ENCODE assay signal across 6 cellular contexts in the genomic region with DNA sequence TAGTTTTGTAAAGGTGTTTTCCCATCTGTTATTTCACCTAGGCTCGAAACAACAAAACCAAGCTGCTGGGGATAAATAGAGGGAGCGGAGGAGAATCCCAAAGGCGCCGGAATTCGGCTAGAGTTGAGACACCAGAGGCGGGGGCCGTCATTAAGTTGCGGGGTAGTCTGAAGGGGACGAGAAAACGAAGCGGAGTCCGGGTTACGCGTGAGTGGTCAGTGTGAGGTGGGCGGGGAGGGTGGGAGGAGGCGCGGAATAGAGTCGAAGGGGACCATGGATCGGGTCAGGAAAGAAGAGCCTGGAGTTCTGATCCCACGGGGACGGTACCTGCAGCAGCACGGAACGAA. TPM values are rescaled to one million over a fixed set of nuclear protein-coding genes. Genes with fewer than 3 reads are reported as not detected.
A peak's percentile ranks its signal among the peaks of the same experiment; 100 is the strongest.
DNase-seq lines count a peak whose midpoint lies in the region; ATAC-seq, FAIRE-seq and TF ChIP-seq lines count a peak whose summit lies in the region.

No MANE protein-coding gene starts in this region.

- ATAC-seq in HG03354 (IDR thresholded peaks at IDR 0.05; ENCODE audit: poor library complexity, severe bottlenecking, unreplicated experiment) = peak; percentile 2
- no peak for ATAC-seq in HG03378 (IDR thresholded peaks at IDR 0.05; ENCODE audit: unreplicated experiment)

- peaks cover 22% of the 10 kb centered on the region for H3K79me2 ChIP-seq in endothelial cell of umbilical vein (ENCODE audit: control insufficient read depth, insufficient read depth, low read length)

- H3K9ac ChIP-seq in BLaER1 treated with 17β-estradiol and CSF1 and Interleukin-3, amounts not matched to agents 10 nM and 100 nM = peak overlapping the region; percentile 83 to 95 (median 91)
- peak overlapping the region; percentile 91 for H3K9ac ChIP-seq in endothelial cell of umbilical vein (replicated peaks; ENCODE audit: extremely low read depth, insufficient read depth, low read length)

- DNase-seq in endothelial cell of umbilical vein (ENCODE audit: low read depth, low spot score) = no peak
- DNase-seq in small intestine = no peak
- DNase-seq in T-helper 9 cell = no peak

- dilution Hi-C loops in endothelial cell of umbilical vein (cut with MboI; ENCODE audit: extremely low pct_ligation_motif_present, low sequenced_read_pairs) = no loop called here

- peaks cover 23 to 35% (median 27%) of the 10 kb centered on the region in 10 experiments for H3K4me1 ChIP-seq in BLaER1 treated with 17β-estradiol and CSF1 and Interleukin-3, amounts not matched to agents 10 nM and 100 nM
- H3K4me1 ChIP-seq in endothelial cell of umbilical vein (ENCODE audit: control insufficient read depth, extremely low read depth, insufficient read depth, low read length) (peaks cover 12% of the 10 kb centered on the region), small intestine (ENCODE audit: control insufficient read depth in 2 of 2, insufficient read depth in 1 of 2, low read depth in 1 of 2, low read length in 1 of 2) (no peaks in the 10 kb centered on the region)

- H3K4me3 ChIP-seq in BLaER1 treated with 17β-estradiol and CSF1 and Interleukin-3, amounts not matched to agents 10 nM and 100 nM = peak overlapping the region; percentile 72 to 96 (median 87)
- H3K4me3 ChIP-seq in endothelial cell of umbilical vein (replicated peaks in 1 of 3; ENCODE audit: insufficient read depth in 1 of 3, low read depth in 1 of 3, low read length in 3 of 3) (peak overlapping the region; percentile 81 to 92 (median 87)), small intestine (ENCODE audit: low read depth in 1 of 2, low read length in 2 of 2) (peak overlapping the region; percentile 69 to 87)

- WGBS in small intestine, 3 donors = 0 to 1% (median 1%) methylated on average over 23 of the region's 23 CpGs

- peaks cover 0 to 46% (median 18%) of the 10 kb centered on the region in 11 experiments; a peak in 16 of 22 replicates for H4K20me1 ChIP-seq in BLaER1 treated with 17β-estradiol and CSF1 and Interleukin-3, amounts not matched to agents 10 nM and 100 nM
- no peaks in the 10 kb centered on the region for H4K20me1 ChIP-seq in endothelial cell of umbilical vein (replicated peaks; ENCODE audit: control insufficient read depth, extremely low read depth, insufficient read depth, low read length)

- peaks cover 55 to 71% (median 64%) of the 10 kb centered on the region in 11 experiments for H3K36me3 ChIP-seq in BLaER1 treated with 17β-estradiol and CSF1 and Interleukin-3, amounts not matched to agents 10 nM and 100 nM
- peaks cover 31 to 35% of the 10 kb centered on the region in 2 experiments for H3K36me3 ChIP-seq in endothelial cell of umbilical vein (ENCODE audit: control insufficient read depth in 2 of 2, extremely low read depth in 1 of 2, insufficient read depth in 2 of 2, low read length in 2 of 2)
- peaks cover 12 to 26% of the 10 kb centered on the region in 2 donors for H3K36me3 ChIP-seq in small intestine (ENCODE audit: control insufficient read depth in 2 of 2, insufficient read depth in 2 of 2, low read length in 2 of 2)

- no peaks in the 10 kb centered on the region for H3K27me3 ChIP-seq in BLaER1 treated with 17β-estradiol and CSF1 and Interleukin-3, amounts not matched to agents 10 nM and 100 nM
- H3K27me3 ChIP-seq in endothelial cell of umbilical vein (ENCODE audit: control insufficient read depth in 2 of 2, insufficient read depth in 2 of 2, low read length in 2 of 2) = no peaks in the 10 kb centered on the region
- no peaks in the 10 kb centered on the region for H3K27me3 ChIP-seq in small intestine (ENCODE audit: control insufficient read depth in 2 of 2, insufficient read depth in 2 of 2, low read length in 2 of 2)

- TF ChIP-seq POLR2A in endothelial cell of umbilical vein (IDR thresholded peaks at IDR 0.05; ENCODE audit: low read depth, low read length) = no peak

- no peaks in the 10 kb centered on the region for H3K9me3 ChIP-seq in BLaER1 treated with 17β-estradiol and CSF1 and Interleukin-3, amounts not matched to agents 10 nM and 100 nM (replicated peaks in 1 of 11)
- no peaks in the 10 kb centered on the region for H3K9me3 ChIP-seq in endothelial cell of umbilical vein (replicated peaks; ENCODE audit: control insufficient read depth, insufficient read depth, low read length)
- no peaks in the 10 kb centered on the region for H3K9me3 ChIP-seq in small intestine (ENCODE audit: control insufficient read depth, low read depth)

- TF ChIP-seq CTCF in endothelial cell of umbilical vein (IDR thresholded peaks at IDR 0.05; ENCODE audit: extremely low read depth in 1 of 2, insufficient read depth in 1 of 2, low read depth in 1 of 2, low read length in 2 of 2) = no peak

- POLR2A ChIA-PET in endothelial cell of umbilical vein (lab: Charles Lee) = interaction anchor here (0.9 kb wide), 1 partner anchor 36 kb away, joined by 4 read pairs; the partner anchor contains the start of gene DCPS

- H3K9me1 ChIP-seq in endothelial cell of umbilical vein (replicated peaks; ENCODE audit: control insufficient read depth, extremely low read depth, insufficient read depth, low read length) = no peaks in the 10 kb centered on the region

- peak overlapping the region; percentile 68 for H2AFZ ChIP-seq in endothelial cell of umbilical vein (ENCODE audit: low read depth, low read length)

- H3K4me2 ChIP-seq in BLaER1 treated with 17β-estradiol and CSF1 and Interleukin-3, amounts not matched to agents 10 nM and 100 nM = peak overlapping the region; percentile 89 to 99 (median 97)
- H3K4me2 ChIP-seq in endothelial cell of umbilical vein (ENCODE audit: insufficient read depth, low read length) = peak overlapping the region; percentile 95

- intact Hi-C loops in endothelial cell of umbilical vein (cut with micrococcal nuclease) = loop anchor here (1.0 to 10.0 kb wide), 3 partner anchors 36 to 344 kb away; partner anchors contain the start of genes CDON and DCPS

- BruUV-seq in endothelial cell of umbilical vein (replicated peaks; lab: Mats Ljungman, UMichigan) = no TSS peak

- no peak for FAIRE-seq in endothelial cell of umbilical vein (lab: Jason Lieb, UNC)
- FAIRE-seq in small intestine (lab: Jason Lieb, UNC) = no peak

- peak overlapping the region; percentile 70 to 94 (median 91) for H3K27ac ChIP-seq in BLaER1 treated with 17β-estradiol and CSF1 and Interleukin-3, amounts not matched to agents 10 nM and 100 nM
- peak overlapping the region; percentile 82 for H3K27ac ChIP-seq in endothelial cell of umbilical vein (ENCODE audit: insufficient read depth, low read depth, low read length)
- peak overlapping the region; percentile 77 to 98 for H3K27ac ChIP-seq in small intestine (ENCODE audit: low read depth in 1 of 2, low read length in 1 of 2)

- CTCF ChIA-PET in endothelial cell of umbilical vein (lab: Charles Lee) = interaction anchor here (0.7 to 1.4 kb wide), 3 partner anchors 37 to 212 kb away, joined by 3 to 4 read pairs (median 4); no protein-coding TSS in a partner anchor

RNA-seq across cellular contexts. Expression of gene SRPRA, which starts 0.4 kb away (rescaled TPM):
- total RNA-seq in endothelial cell of umbilical vein = 104 and 106 TPM in 2 replicates
- polyA plus RNA-seq in endothelial cell of umbilical vein = 116 TPM in 2 replicates
- polyA plus RNA-seq in endothelial cell of umbilical vein (2011; cell fraction: cytosol; rRNA removed) = 88.1 and 97.4 TPM in 2 replicates
- 213 and 215 TPM in 2 replicates for polyA plus RNA-seq in endothelial cell of umbilical vein (2011; cell fraction: nucleus; rRNA removed)
- polyA plus RNA-seq in endothelial cell of umbilical vein (2012) = 103 and 108 TPM in 2 replicates
- 136 and 158 TPM in 2 replicates for polyA minus RNA-seq in endothelial cell of umbilical vein
- 36.8 TPM for polyA minus RNA-seq in endothelial cell of umbilical vein (2011; cell fraction: cytosol; rRNA and poly(A)+ RNA removed)
- polyA minus RNA-seq in endothelial cell of umbilical vein (2011; cell fraction: nucleus; rRNA and poly(A)+ RNA removed) = 84.8 and 95.7 TPM in 2 replicates
- polyA plus RNA-seq in small intestine = 10 to 100 TPM; 20.0 to 48.8 (median 22.8) TPM

RNA-seq across cellular contexts. Expression of gene FOXRED1, which starts 0.6 kb away (rescaled TPM):
- 31.0 and 33.5 TPM in 2 replicates for total RNA-seq in endothelial cell of umbilical vein
- polyA plus RNA-seq in endothelial cell of umbilical vein = 32.4 and 33.4 TPM in 2 replicates
- 20.6 and 20.8 TPM in 2 replicates for polyA plus RNA-seq in endothelial cell of umbilical vein (2011; cell fraction: cytosol; rRNA removed)
- 49.7 and 51.3 TPM in 2 replicates for polyA plus RNA-seq in endothelial cell of umbilical vein (2011; cell fraction: nucleus; rRNA removed)
- 17.4 and 18.1 TPM in 2 replicates for polyA plus RNA-seq in endothelial cell of umbilical vein (2012)
- 21.5 and 29.3 TPM in 2 replicates for polyA minus RNA-seq in endothelial cell of umbilical vein
- polyA minus RNA-seq in endothelial cell of umbilical vein (2011; cell fraction: cytosol; rRNA and poly(A)+ RNA removed) = 16.2 TPM
- polyA minus RNA-seq in endothelial cell of umbilical vein (2011; cell fraction: nucleus; rRNA and poly(A)+ RNA removed) = 18.3 and 19.4 TPM in 2 replicates
- 10 to 100 TPM; 13.8 to 34.2 (median 21.0) TPM for polyA plus RNA-seq in small intestine

RNA-seq across cellular contexts. Expression of gene TIRAP, which starts 14.6 kb away (rescaled TPM):
- total RNA-seq in endothelial cell of umbilical vein = 8.7 and 11.0 TPM in 2 replicates
- polyA plus RNA-seq in endothelial cell of umbilical vein = 9.3 and 9.6 TPM in 2 replicates
- 6.6 and 7.1 TPM in 2 replicates for polyA plus RNA-seq in endothelial cell of umbilical vein (2011; cell fraction: cytosol; rRNA removed)
- polyA plus RNA-seq in endothelial cell of umbilical vein (2011; cell fraction: nucleus; rRNA removed) = 7.1 TPM in 2 replicates
- polyA plus RNA-seq in endothelial cell of umbilical vein (2012) = 4.5 and 5.3 TPM in 2 replicates
- polyA minus RNA-seq in endothelial cell of umbilical vein = 7.7 and 10.6 TPM in 2 replicates
- polyA minus RNA-seq in endothelial cell of umbilical vein (2011; cell fraction: cytosol; rRNA and poly(A)+ RNA removed) = 5.8 TPM
- polyA minus RNA-seq in endothelial cell of umbilical vein (2011; cell fraction: nucleus; rRNA and poly(A)+ RNA removed) = 4.5 and 4.6 TPM in 2 replicates
- 10 to 100 TPM in 1 of 3 donors, 1 to 10 TPM in 2; 6.2 to 12.1 (median 8.6) TPM for polyA plus RNA-seq in small intestine

RNA-seq across cellular contexts. Expression of gene DCPS, which starts 35.5 kb away (rescaled TPM):
- 19.6 and 21.8 TPM in 2 replicates for total RNA-seq in endothelial cell of umbilical vein
- polyA plus RNA-seq in endothelial cell of umbilical vein (34.2 and 36.0 TPM in 2 replicates), small intestine (10 to 100 TPM; 13.6 to 23.3 (median 19.2) TPM)
- polyA plus RNA-seq in endothelial cell of umbilical vein (2011; cell fraction: cytosol; rRNA removed) = 30.7 and 37.0 TPM in 2 replicates
- 13.5 and 15.9 TPM in 2 replicates for polyA plus RNA-seq in endothelial cell of umbilical vein (2011; cell fraction: nucleus; rRNA removed)
- 20.9 and 24.0 TPM in 2 replicates for polyA plus RNA-seq in endothelial cell of umbilical vein (2012)
- 14.7 and 15.8 TPM in 2 replicates for polyA minus RNA-seq in endothelial cell of umbilical vein
- 28.3 TPM for polyA minus RNA-seq in endothelial cell of umbilical vein (2011; cell fraction: cytosol; rRNA and poly(A)+ RNA removed)
- polyA minus RNA-seq in endothelial cell of umbilical vein (2011; cell fraction: nucleus; rRNA and poly(A)+ RNA removed) = 4.0 and 4.2 TPM in 2 replicates

RNA-seq across cellular contexts. Expression of gene FAM118B, which starts 56.8 kb away (rescaled TPM):
- total RNA-seq in endothelial cell of umbilical vein = 35.3 and 35.8 TPM in 2 replicates
- 24.3 and 26.6 TPM in 2 replicates for polyA plus RNA-seq in endothelial cell of umbilical vein
- 37.3 and 39.1 TPM in 2 replicates for polyA plus RNA-seq in endothelial cell of umbilical vein (2011; cell fraction: cytosol; rRNA removed)
- polyA plus RNA-seq in endothelial cell of umbilical vein (2011; cell fraction: nucleus; rRNA removed) = 26.2 and 29.4 TPM in 2 replicates
- polyA plus RNA-seq in endothelial cell of umbilical vein (2012) = 32.9 and 41.7 TPM in 2 replicates
- polyA minus RNA-seq in endothelial cell of umbilical vein = 19.4 and 22.4 TPM in 2 replicates
- polyA minus RNA-seq in endothelial cell of umbilical vein (2011; cell fraction: cytosol; rRNA and poly(A)+ RNA removed) = 4.7 TPM
- 23.9 and 28.9 TPM in 2 replicates for polyA minus RNA-seq in endothelial cell of umbilical vein (2011; cell fraction: nucleus; rRNA and poly(A)+ RNA removed)
- 10 to 100 TPM; 20.2 to 30.3 (median 26.2) TPM for polyA plus RNA-seq in small intestine
